In genomic region chr19:37353968-37354367, GRCh38 we compare ENCODE assay signal across 34 cellular contexts.
"Had no signal": no experiment of that assay in that cellular context is flagged by ENCODE, and none has a peak within 500 bp of the region (broad histone marks: within the 10 kb centered on the region; RNA-seq: fewer than 3 reads in every experiment).

No MANE protein-coding gene starts in this region.

- ATAC-seq: activated naive CD4-positive, alpha-beta T cell treated with anti-CD3 and anti-CD28 coated beads, Interleukin-2, amount 50 U/mL, for 72 hours; activated naive CD8-positive, alpha-beta T cell treated with anti-CD3 and anti-CD28 coated beads, Interleukin-2, amount 50 U/mL, for 24 hours; activated T-cell treated with anti-CD3 and anti-CD28 coated beads, Interleukin-2, amount 50 U/mL, for 4 hours; activated T-cell treated with anti-CD3 and anti-CD28 coated beads, Interleukin-2, amount 50 U/mL, for 72 hours; activated T-helper 17 cell treated with anti-CD3 and anti-CD28 coated beads, Interleukin-2, amount 50 U/mL, for 72 hours; body of pancreas had no signal

- H3K4me3 ChIP-seq: adrenal gland, ascending aorta, body of pancreas, breast epithelium, cardiac muscle cell had no signal

- DNase-seq: activated effector memory CD4-positive, alpha-beta T cell treated with anti-CD3 and anti-CD28 coated beads, Interleukin-2, amount 50 U/mL, for 16 hours; activated effector memory CD4-positive, alpha-beta T cell treated with Interleukin-2 at 50 U/mL for 16 hours; activated gamma-delta T cell; activated gamma-delta T cell treated with Interleukin-2 at 50 U/mL for 16 hours; activated naive CD4-positive, alpha-beta T cell; activated naive CD4-positive, alpha-beta T cell treated with anti-CD3 and anti-CD28 coated beads for 36 hours; activated naive CD4-positive, alpha-beta T cell treated with anti-CD3 and anti-CD28 coated beads, Interleukin-2, amount 10 ng/mL, durations not matched to agents 7 days and 5 days; activated naive CD4-positive, alpha-beta T cell treated with anti-CD3 and anti-CD28 coated beads, Interleukin-2, amount 50 U/mL, for 16 hours; activated naive CD4-positive, alpha-beta T cell treated with Interleukin-2 at 50 U/mL for 16 hours; activated naive CD8-positive, alpha-beta T cell treated with anti-CD3 and anti-CD28 coated beads for 36 hours; activated naive CD8-positive, alpha-beta T cell treated with anti-CD3 and anti-CD28 coated beads, Interleukin-2, amount 10 ng/mL, durations not matched to agents 7 days and 5 days; activated naive CD8-positive, alpha-beta T cell treated with anti-CD3 and anti-CD28 coated beads, Interleukin-2, amount 50 U/mL, for 24 hours; activated T-cell treated with anti-CD3 and anti-CD28 coated beads, Interleukin-2, amount 50 U/mL, for 1 hour; activated T-cell treated with anti-CD3 and anti-CD28 coated beads, Interleukin-2, amount 50 U/mL, for 24 hours; activated T-cell treated with anti-CD3 and anti-CD28 coated beads, Interleukin-2, amount 50 U/mL, for 4 hours; activated T-cell treated with anti-CD3 and anti-CD28 coated beads, Interleukin-2, amount 50 U/mL, for 48 hours; activated T-cell treated with anti-CD3 and anti-CD28 coated beads, Interleukin-2, amount 50 U/mL, for 72 hours; adrenal gland; amniotic stem cell; amygdala; anterior cingulate cortex; aorta; body of pancreas; brain microvascular endothelial cell; caudate nucleus; central memory CD4-positive, alpha-beta T cell; cerebellar nuclear complex had no signal

- H3K27me3 ChIP-seq: adrenal gland, ascending aorta, body of pancreas, brain microvascular endothelial cell, breast epithelium, cardiac muscle cell had no signal

- H3K9me3 ChIP-seq: adrenal gland, body of pancreas had no signal

- H3K36me3 ChIP-seq: breast epithelium had no signal

- H3K4me1 ChIP-seq: ascending aorta, body of pancreas, breast epithelium had no signal

- H3K27ac ChIP-seq: ascending aorta, body of pancreas, brain microvascular endothelial cell, breast epithelium, cardiac muscle cell had no signal

- FAIRE-seq: astrocyte, bronchial epithelial cell had no signal
